Comparison of ENCODE assay signal across 25 cellular contexts in the genomic region with DNA sequence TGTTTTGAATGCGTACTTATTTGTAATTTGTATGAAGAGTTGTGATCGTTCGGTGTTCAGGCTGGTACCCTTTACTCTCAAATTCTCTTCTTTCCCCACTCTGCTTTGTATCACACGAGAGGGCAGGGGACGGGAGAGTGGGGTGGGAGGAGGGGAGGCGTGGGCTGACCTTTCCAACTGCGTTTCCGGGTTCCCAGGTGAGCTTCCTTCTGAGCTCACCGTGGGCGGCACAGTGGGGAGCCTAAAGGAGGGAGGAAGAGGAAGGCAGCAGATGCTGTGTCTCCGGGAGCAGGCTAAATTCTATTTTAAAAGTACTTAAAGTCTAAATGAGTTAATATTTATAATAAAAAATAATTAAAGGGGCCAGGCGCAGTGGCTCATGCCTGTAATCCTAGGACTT.
"Had no signal": no experiment of that assay in that cellular context is flagged by ENCODE, and none has a peak within 500 bp of the region (broad histone marks: within the 10 kb centered on the region; RNA-seq: fewer than 3 reads in every experiment).

No MANE protein-coding gene starts in this region.

- H3K4me1 ChIP-seq: Peyer's patch, SJCRH30 had no signal

- H3K36me3 Mint-ChIP-seq: activated naive CD8-positive, alpha-beta T cell; brain had no signal

- H3K27ac ChIP-seq: Peyer's patch, RWPE1, SJCRH30, VCaP had no signal

- H3K27me3 Mint-ChIP-seq: activated CD4-positive, alpha-beta T cell treated with anti-CD3 and anti-CD28 coated beads for 36 hours; activated naive CD8-positive, alpha-beta T cell; activated T-helper 17 cell treated with anti-CD3 and anti-CD28 coated beads, Interleukin-2, amount 50 U/mL, for 72 hours; central memory CD8-positive, alpha-beta T cell had no signal

- ATAC-seq: activated CD4-positive, alpha-beta T cell treated with anti-CD3 and anti-CD28 coated beads for 36 hours; activated T-helper 17 cell treated with anti-CD3 and anti-CD28 coated beads, Interleukin-2, amount 50 U/mL, for 72 hours had no signal

- H3K4me3 ChIP-seq: Peyer's patch, SJCRH30 had no signal

- H3K36me3 ChIP-seq: Peyer's patch, SJCRH30 had no signal

- H3K27me3 ChIP-seq: Peyer's patch, SJCRH30 had no signal

- H3K9me3 ChIP-seq: Peyer's patch, SJCRH30, SK-N-SH had no signal

- H3K4me3 Mint-ChIP-seq: activated CD4-positive, alpha-beta T cell treated with anti-CD3 and anti-CD28 coated beads for 36 hours; activated naive CD4-positive, alpha-beta T cell treated with anti-CD3 and anti-CD28 coated beads for 36 hours; activated naive CD8-positive, alpha-beta T cell; activated T-helper 17 cell treated with anti-CD3 and anti-CD28 coated beads, Interleukin-2, amount 50 U/mL, for 72 hours; brain; central memory CD8-positive, alpha-beta T cell had no signal

- H3K27ac Mint-ChIP-seq: activated CD4-positive, alpha-beta T cell treated with anti-CD3 and anti-CD28 coated beads for 36 hours; activated naive CD4-positive, alpha-beta T cell treated with anti-CD3 and anti-CD28 coated beads for 36 hours; activated naive CD8-positive, alpha-beta T cell; activated T-helper 17 cell treated with anti-CD3 and anti-CD28 coated beads, Interleukin-2, amount 50 U/mL, for 72 hours; brain had no signal

- H3K4me1 Mint-ChIP-seq: activated CD4-positive, alpha-beta T cell treated with anti-CD3 and anti-CD28 coated beads for 36 hours; activated T-helper 17 cell treated with anti-CD3 and anti-CD28 coated beads, Interleukin-2, amount 50 U/mL, for 72 hours; brain; central memory CD8-positive, alpha-beta T cell had no signal

- H3K9me3 Mint-ChIP-seq: activated naive CD4-positive, alpha-beta T cell treated with anti-CD3 and anti-CD28 coated beads for 36 hours; activated T-helper 17 cell treated with anti-CD3 and anti-CD28 coated beads, Interleukin-2, amount 50 U/mL, for 72 hours; brain; central memory CD8-positive, alpha-beta T cell had no signal

- DNase-seq: activated CD4-positive, alpha-beta T cell treated with anti-CD3 and anti-CD28 coated beads for 36 hours; activated gamma-delta T cell; activated naive CD4-positive, alpha-beta T cell treated with anti-CD3 and anti-CD28 coated beads for 36 hours; activated T-cell treated with anti-CD3 and anti-CD28 coated beads for 4 hours; activated T-cell treated with anti-CD3 and anti-CD28 coated beads, Interleukin-2, amount 50 U/mL, for 48 hours; amygdala; NCI-H1105 treated with DMSO at 0.1 percent for 48 hours; NCI-H1436 treated with DMSO at 0.1 percent for 48 hours; NCI-H1930; NCI-H2171; NCI-H226; NCI-H510A; NCI-H526 treated with DMSO at 0.1 percent for 48 hours; NK-92 treated with Interleukin-12 subunit alpha and Interleukin-12 subunit beta, amount 100 ng/mL, for 24 hours; Peyer's patch; Right ventricle myocardium superior; SJCRH30; SK-N-SH; T-helper 1 cell had no signal
